ENCODE assay signal across 29 cellular contexts in the genomic region with DNA sequence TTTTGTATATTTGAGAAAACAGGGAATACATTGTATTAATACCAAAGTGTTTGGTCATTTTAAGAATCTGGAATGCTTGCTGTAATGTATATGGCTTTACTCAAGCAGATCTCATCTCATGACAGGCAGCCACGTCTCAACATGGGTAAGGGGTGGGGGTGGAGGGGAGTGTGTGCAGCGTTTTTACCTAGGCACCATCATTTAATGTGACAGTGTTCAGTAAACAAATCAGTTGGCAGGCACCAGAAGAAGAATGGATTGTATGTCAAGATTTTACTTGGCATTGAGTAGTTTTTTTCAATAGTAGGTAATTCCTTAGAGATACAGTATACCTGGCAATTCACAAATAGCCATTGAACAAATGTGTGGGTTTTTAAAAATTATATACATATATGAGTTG. TPM values are rescaled to one million over a fixed set of nuclear protein-coding genes. Genes with fewer than 3 reads are reported as not detected.
DNase-seq lines count a peak whose midpoint lies in the region; ATAC-seq and TF ChIP-seq lines count a peak whose summit lies in the region.
"Had no signal": no experiment of that assay in that cellular context is flagged by ENCODE, and none has a peak within 500 bp of the region (broad histone marks: within the 10 kb centered on the region; RNA-seq: fewer than 3 reads in every experiment).

No MANE protein-coding gene starts in this region.

- H3K4me3 Mint-ChIP-seq in H9 (peak overlapping the region; percentile 63 to 67), progenitor cell of endocrine pancreas (ENCODE audit: low read depth) (peak overlapping the region; percentile 56)
- no peak overlapping the region for H3K4me3 Mint-ChIP-seq in effector memory CD8-positive, alpha-beta T cell
- H3K4me3 Mint-ChIP-seq: activated naive CD8-positive, alpha-beta T cell treated with anti-CD3 and anti-CD28 coated beads for 36 hours; B cell; natural killer cell had no signal

- H3K36me3 ChIP-seq in RWPE2 (ENCODE audit: low read depth) = peaks cover 66% of the 10 kb centered on the region
- H3K36me3 ChIP-seq: right atrium auricular region, thoracic aorta, WERI-Rb-1 had no signal

- no peak overlapping the region for H3K27ac ChIP-seq in H9 (ENCODE audit: insufficient read length, low read depth, low read length)
- H3K27ac ChIP-seq in RWPE2 (ENCODE audit: poor library complexity, severe bottlenecking) = peak overlapping the region; percentile 92
- H3K27ac ChIP-seq: ascending aorta, coronary artery, right atrium auricular region, thoracic aorta, WERI-Rb-1 had no signal

- no peak overlapping the region for H4K91ac ChIP-seq in H9 (ENCODE audit: insufficient read length, low read depth, low read length)

- no peak overlapping the region for H3K4me3 ChIP-seq in RWPE2 (ENCODE audit: severe bottlenecking)
- H3K4me3 ChIP-seq in iPS-18c (ENCODE audit: insufficient read depth, low read depth, low read length) = peak overlapping the region; percentile 36; the same call in 1 of the 2 replicates
- H3K4me3 ChIP-seq: ascending aorta, coronary artery, right atrium auricular region, thoracic aorta had no signal

- peak overlapping the region; percentile 41 for H3K4me2 ChIP-seq in H9 (ENCODE audit: insufficient read depth, insufficient read length, low read length)

- H3T11ph ChIP-seq in H9 (ENCODE audit: low read length) = no peak overlapping the region

- H4K5ac ChIP-seq in H9 (ENCODE audit: insufficient read length, low read depth, low read length) = no peak overlapping the region

- H3K14ac ChIP-seq in H9 (ENCODE audit: insufficient read depth, low read length) = no peak overlapping the region

- H3K9me3 ChIP-seq in H9 (ENCODE audit: control insufficient read depth, low read depth, low read length) (no peaks in the 10 kb centered on the region), RWPE2 (ENCODE audit: severe bottlenecking) (no peaks in the 10 kb centered on the region), iPS-18c (ENCODE audit: control insufficient read depth, insufficient read depth, low read length) (no peaks in the 10 kb centered on the region)
- H3K9me3 ChIP-seq: ascending aorta, right atrium auricular region, thoracic aorta had no signal

- H3K27me3 ChIP-seq in H9 (ENCODE audit: insufficient read depth, low read length) (no peaks in the 10 kb centered on the region), RWPE2 (ENCODE audit: insufficient read depth, poor library complexity, severe bottlenecking) (no peaks in the 10 kb centered on the region)
- H3K27me3 ChIP-seq: ascending aorta, right atrium auricular region had no signal

- H3K4me1 Mint-ChIP-seq in H9 (peaks cover 25 to 38% of the 10 kb centered on the region in 2 experiments), progenitor cell of endocrine pancreas (ENCODE audit: low read depth) (peaks cover 50% of the 10 kb centered on the region)
- no peaks in the 10 kb centered on the region for H3K4me1 Mint-ChIP-seq in effector memory CD8-positive, alpha-beta T cell (ENCODE audit: low read depth in 2 of 2)
- H3K4me1 Mint-ChIP-seq: B cell, natural killer cell had no signal

- H4K20me1 ChIP-seq in H9 (ENCODE audit: control insufficient read depth, insufficient read depth, insufficient read length) = no peaks in the 10 kb centered on the region

- peaks cover 4% of the 10 kb centered on the region for H3K23me2 ChIP-seq in H9 (ENCODE audit: insufficient read length, low read depth, low read length, poor library complexity, severe bottlenecking)

- H3K79me1 ChIP-seq in H9 (ENCODE audit: insufficient read depth, low read depth, low read length, poor library complexity, severe bottlenecking) = no peaks in the 10 kb centered on the region

- H2AFZ ChIP-seq in H9 (ENCODE audit: low read length) = no peak overlapping the region

- DNase-seq in H9 (no peak), RWPE2 (ENCODE audit: low spot score) (no peak), progenitor cell of endocrine pancreas (ENCODE audit: low spot score, unreplicated experiment) (no peak), superior temporal gyrus (ENCODE audit: extremely low spot score) (no peak), SK-N-DZ (ENCODE audit: low spot score) (no peak)
- DNase-seq in effector memory CD8-positive, alpha-beta T cell = no peak
- DNase-seq: activated CD4-positive, alpha-beta T cell treated with anti-CD3 and anti-CD28 coated beads, Interleukin-2, amount 50 U/mL, for 1 hour; activated gamma-delta T cell; activated naive CD8-positive, alpha-beta T cell treated with anti-CD3 and anti-CD28 coated beads for 36 hours; activated T-cell treated with anti-CD3 and anti-CD28 coated beads, Interleukin-2, amount 50 U/mL, for 1 hour; CD4-positive, alpha-beta memory T cell; effector CD8-positive, alpha-beta T cell; EL; HCEC 1CT; kidney glomerular epithelial cell; natural killer cell; NCI-H146; NCI-H748 treated with DMSO at 0.1 percent for 48 hours; stimulated activated CD4-positive, alpha-beta T cell treated with anti-CD3 and anti-CD28 coated beads, Interleukin-1b, Interleukin-23, amount 100 ng/mL, for 48 hours; stimulated activated naive CD8-positive, alpha-beta T cell treated with anti-CD3 and anti-CD28 coated beads, Interleukin-15, Interleukin-2, amounts not matched to agents 100 U/mL and 50 U/mL, for 24 hours; T1000; WERI-Rb-1 had no signal

- no peak overlapping the region for H2BK20ac ChIP-seq in H9 (ENCODE audit: low read depth, low read length, poor library complexity, severe bottlenecking)

- peaks cover 18% of the 10 kb centered on the region for H3K27me3 Mint-ChIP-seq in H9 (ENCODE audit: low read depth)
- no peaks in the 10 kb centered on the region for H3K27me3 Mint-ChIP-seq in progenitor cell of endocrine pancreas
- H3K27me3 Mint-ChIP-seq in effector memory CD8-positive, alpha-beta T cell = peaks cover 5 to 8% of the 10 kb centered on the region in 2 donors

- WGBS in H9 (ENCODE audit: extremely low coverage, insufficient read length, low lambda C conversion rate) = no CpG with 5 or more reads among the region's 2 CpGs

- no peak overlapping the region for H3K56ac ChIP-seq in H9 (ENCODE audit: insufficient read length, low read depth, low read length)

- H3K9me3 Mint-ChIP-seq in H9 (no peaks in the 10 kb centered on the region; a peak in 1 of 5 replicates), progenitor cell of endocrine pancreas (ENCODE audit: low read depth) (peaks cover 2% of the 10 kb centered on the region)
- no peaks in the 10 kb centered on the region for H3K9me3 Mint-ChIP-seq in effector memory CD8-positive, alpha-beta T cell
- H3K9me3 Mint-ChIP-seq: activated naive CD8-positive, alpha-beta T cell treated with anti-CD3 and anti-CD28 coated beads for 36 hours; CD4-positive, alpha-beta memory T cell; natural killer cell had no signal

- H4K8ac ChIP-seq in H9 (replicated peaks; ENCODE audit: insufficient read length, low read depth, low read length) = no peak overlapping the region

- H2BK15ac ChIP-seq in H9 (ENCODE audit: low read depth, low read length) = no peak overlapping the region

- H3K23ac ChIP-seq in H9 (ENCODE audit: insufficient read length, low read depth, low read length) = no peak overlapping the region

- no peaks in the 10 kb centered on the region for H3K79me2 ChIP-seq in H9 (ENCODE audit: insufficient read depth, low read length)

- no peak overlapping the region for H2BK120ac ChIP-seq in H9 (ENCODE audit: low read depth, low read length, poor library complexity, severe bottlenecking)

- H3K36me3 Mint-ChIP-seq in H9 (ENCODE audit: insufficient read depth in 1 of 3, low read depth in 3 of 3) (no peaks in the 10 kb centered on the region), progenitor cell of endocrine pancreas (ENCODE audit: insufficient read depth) (peaks cover 26% of the 10 kb centered on the region)
- H3K36me3 Mint-ChIP-seq in effector memory CD8-positive, alpha-beta T cell (ENCODE audit: insufficient read depth) = no peaks in the 10 kb centered on the region
- H3K36me3 Mint-ChIP-seq: activated naive CD8-positive, alpha-beta T cell treated with anti-CD3 and anti-CD28 coated beads for 36 hours; natural killer cell had no signal

- H3K4ac ChIP-seq in H9 (ENCODE audit: low read depth, low read length) = no peak overlapping the region

- H3K9ac ChIP-seq in H9 (ENCODE audit: extremely low read depth, insufficient read length, low read length) = no peak overlapping the region

- no peak overlapping the region for H2BK12ac ChIP-seq in H9 (ENCODE audit: insufficient read length, low read depth, low read length)

- TF ChIP-seq CTCF in H9 (conservative IDR thresholded peaks at IDR 0.05) = no peak
- TF ChIP-seq CTCF in RWPE2 (IDR thresholded peaks at IDR 0.05; ENCODE audit: poor library complexity, severe bottlenecking) = no peak
- no peak for TF ChIP-seq CTCF in progenitor cell of endocrine pancreas (IDR thresholded peaks at IDR 0.05; ENCODE audit: unreplicated experiment)

- H3K18ac ChIP-seq in H9 (ENCODE audit: insufficient read length, low read depth, low read length) = no peak overlapping the region

- peak overlapping the region in 2 of 3 experiments; percentile 44 to 63; a peak in 3 of 7 replicates for H3K27ac Mint-ChIP-seq in H9
- peak overlapping the region; percentile 98 for H3K27ac Mint-ChIP-seq in progenitor cell of endocrine pancreas
- H3K27ac Mint-ChIP-seq in effector memory CD8-positive, alpha-beta T cell = no peak overlapping the region
- H3K27ac Mint-ChIP-seq: activated naive CD8-positive, alpha-beta T cell treated with anti-CD3 and anti-CD28 coated beads for 36 hours; B cell; natural killer cell had no signal

- H3K4me1 ChIP-seq in H9 (ENCODE audit: insufficient read depth, low read length) = peaks cover 6% of the 10 kb centered on the region; the same call in 1 of the 2 replicates
- H3K4me1 ChIP-seq in RWPE2 (ENCODE audit: insufficient read depth, poor library complexity, severe bottlenecking) = peaks cover 27% of the 10 kb centered on the region
- H3K4me1 ChIP-seq: right atrium auricular region had no signal

- H2AK5ac ChIP-seq in H9 (ENCODE audit: insufficient read length, low read length) = no peak overlapping the region

- ATAC-seq in RWPE2 (ENCODE audit: low read depth) (no peak), GM18861 (IDR thresholded peaks at IDR 0.05; ENCODE audit: unreplicated experiment) (no peak)
- no peak for ATAC-seq in effector memory CD8-positive, alpha-beta T cell (replicated peaks)
- ATAC-seq: natural killer cell; stimulated activated naive CD8-positive, alpha-beta T cell treated with anti-CD3 and anti-CD28 coated beads, Interleukin-15, Interleukin-2, amounts not matched to agents 100 U/mL and 50 U/mL, for 24 hours had no signal

- H2BK5ac ChIP-seq in H9 (ENCODE audit: insufficient read length, low read length) = no peak overlapping the region

RNA-seq across cellular contexts. Expression of gene KLF5, which starts 17.2 kb away (rescaled TPM):
- total RNA-seq in H9 (2021) = 2.0 and 2.2 TPM in 2 replicates
- total RNA-seq in progenitor cell of endocrine pancreas = 111 and 119 TPM in 2 replicates
- polyA plus RNA-seq in SK-N-DZ (2014; cell fraction: cytosol; rRNA removed) = 0.60 and 0.66 TPM in 2 replicates
- polyA plus RNA-seq in SK-N-DZ (2014; cell fraction: nucleus; rRNA removed) = 0.42 and 0.78 TPM in 2 replicates

Comparison
In these comparisons a context has a peak if more than half of its experiments do, and no peak if none do; other contexts are left out.
1. H3K27ac Mint-ChIP-seq: peak in H9 (2 of 3) and progenitor cell of endocrine pancreas (single experiment); none in effector memory CD8-positive, alpha-beta T cell (0 of 2).
2. H3K4me3 Mint-ChIP-seq: peak in H9 (2 of 2) and progenitor cell of endocrine pancreas (single experiment); none in effector memory CD8-positive, alpha-beta T cell (0 of 2).
3. RNA of gene KLF5, which starts 17.2 kb away (total RNA-seq): 111 to 119 TPM in progenitor cell of endocrine pancreas; 2.0 to 2.2 TPM in H9; every median in the first group is over 10 times any median in the second.